Comparison of ENCODE assay signal across 10 cellular contexts in genomic region chr1:17866451-17867029, GRCh38.
DNase-seq lines count a peak whose midpoint lies in the region; ATAC-seq, FAIRE-seq and TF ChIP-seq lines count a peak whose summit lies in the region.
"Had no signal": no experiment of that assay in that cellular context is flagged by ENCODE, and none has a peak within 500 bp of the region (broad histone marks: within the 10 kb centered on the region; RNA-seq: fewer than 3 reads in every experiment).

No MANE protein-coding gene starts in this region.

- peaks cover 9% of the 10 kb centered on the region for H3K4me1 ChIP-seq in mesodermal cell (ENCODE audit: control insufficient read depth, insufficient read depth, low read length, poor library complexity, severe bottlenecking)

- H3K27ac ChIP-seq in mesodermal cell (ENCODE audit: low read depth, low read length, severe bottlenecking): peak overlapping the region; percentile 23

- CTCF ChIA-PET in GM10248 (lab: Yijun Ruan, JAX): no interaction called here

- no peaks in the 10 kb centered on the region for H3K36me3 ChIP-seq in MG63
- no peaks in the 10 kb centered on the region for H3K36me3 ChIP-seq in bronchial epithelial cell (ENCODE audit: control insufficient read depth, insufficient read depth, low read length)
- no peaks in the 10 kb centered on the region for H3K36me3 ChIP-seq in mesodermal cell (ENCODE audit: control insufficient read depth, insufficient read depth, low read length)

- H3K9me3 ChIP-seq in MG63: peaks cover 5% of the 10 kb centered on the region
- peaks cover 8% of the 10 kb centered on the region for H3K9me3 ChIP-seq in mesodermal cell (ENCODE audit: control insufficient read depth, low read length)

- 88 to 92% methylated on average over 3 to 4 of the region's 5 CpGs for WGBS in mesodermal cell (ENCODE audit: insufficient coverage in 2 of 2), 2 experiments

- POLR2A ChIA-PET in GM10248 (lab: Yijun Ruan, JAX): no interaction called here

- no peak for FAIRE-seq in bronchial epithelial cell (lab: Jason Lieb, UNC)

- H3K4me3 ChIP-seq in AG10803 (ENCODE audit: low read length) (peak overlapping the region; percentile 32), MG63 (no peak overlapping the region), bronchial epithelial cell (ENCODE audit: low read depth, low read length) (no peak overlapping the region), mesodermal cell (ENCODE audit: extremely low read depth, insufficient read depth, low read length, poor library complexity, severe bottlenecking) (no peak overlapping the region)

- H3K27me3 ChIP-seq in MG63 (no peaks in the 10 kb centered on the region), bronchial epithelial cell (ENCODE audit: control insufficient read depth, insufficient read depth, low read length) (no peaks in the 10 kb centered on the region)

- TF ChIP-seq CTCF in AG10803 (conservative IDR thresholded peaks at IDR 0.05; ENCODE audit: low read length): no peak
- no peak for TF ChIP-seq CTCF in bronchial epithelial cell (IDR thresholded peaks at IDR 0.05; ENCODE audit: insufficient read depth, low read length, severe bottlenecking)
- no peak for TF ChIP-seq CTCF in GM10248 (IDR thresholded peaks at IDR 0.05; ENCODE audit: control extremely low read depth, extremely low read depth, low read depth, missing control alignments)

- DNase-seq in AG10803 (ENCODE audit: low read depth) (peak; percentile 92), MG63 (peak; percentile 91), bronchial epithelial cell (ENCODE audit: low read depth) (peak; percentile 82), NCI-H82 (lab: John Stamatoyannopoulos, UW) (no peak), GM10248 (ENCODE audit: extremely low spot score) (no peak), NCI-H187 treated with DMSO at 0.1 percent for 48 hours (lab: John Stamatoyannopoulos, UW) (no peak)
- DNase-seq: activated CD4-positive, alpha-beta memory T cell treated with anti-CD3 and anti-CD28 coated beads, Interleukin-2, amount 10 ng/mL, durations not matched to agents 7 days and 5 days; CD8-positive, alpha-beta memory T cell had no signal

- no peak for ATAC-seq in HG02759 (IDR thresholded peaks at IDR 0.05; ENCODE audit: unreplicated experiment)

Comparison
In these comparisons a context has a peak if more than half of its experiments do, and no peak if none do; other contexts are left out.
1. DNase-seq: peak in AG10803 (single experiment), MG63 (single experiment) and bronchial epithelial cell (single experiment); none in NCI-H82 (single experiment), GM10248 (single experiment) and NCI-H187 treated with DMSO at 0.1 percent for 48 hours (single experiment).